11 cellular contexts compared by ENCODE assay signal in the genomic region with DNA sequence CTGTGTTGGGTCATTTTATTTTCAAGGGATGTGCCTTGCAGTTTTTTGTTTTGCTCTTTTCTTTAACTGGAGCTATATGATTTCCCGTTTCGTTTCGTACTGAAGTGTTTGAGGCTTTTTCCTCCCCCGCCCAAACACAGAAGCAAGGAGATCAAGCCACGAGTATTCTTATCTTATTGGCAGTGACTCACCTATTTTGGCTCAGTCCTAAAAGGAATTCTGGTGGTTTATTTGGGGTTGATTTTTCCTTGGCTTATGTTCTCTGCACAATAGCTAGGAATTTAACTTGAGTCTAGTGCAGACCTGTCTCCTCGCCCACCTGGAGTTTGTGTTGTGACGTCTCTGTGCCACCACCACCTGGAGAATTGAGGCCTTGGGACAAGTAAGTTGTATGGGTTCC.
DNase-seq lines count a peak whose midpoint lies in the region; ATAC-seq, FAIRE-seq and TF ChIP-seq lines count a peak whose summit lies in the region.
"Had no signal": no experiment of that assay in that cellular context is flagged by ENCODE, and none has a peak within 500 bp of the region (broad histone marks: within the 10 kb centered on the region; RNA-seq: fewer than 3 reads in every experiment).

No MANE protein-coding gene starts in this region.

- H3K4me3 Mint-ChIP-seq in activated naive CD8-positive, alpha-beta T cell treated with anti-CD3 and anti-CD28 coated beads for 36 hours: no peak overlapping the region
- no peak overlapping the region for H3K4me3 Mint-ChIP-seq in activated T-helper 17 cell treated with anti-CD3 and anti-CD28 coated beads, Interleukin-2, amount 50 U/mL, for 72 hours
- H3K4me3 Mint-ChIP-seq: activated CD4-positive, alpha-beta T cell treated with anti-CD3 and anti-CD28 coated beads for 36 hours; activated naive CD4-positive, alpha-beta T cell treated with anti-CD3 and anti-CD28 coated beads, Interleukin-2, amount 50 U/mL, for 24 hours had no signal

- H3K27ac ChIP-seq in suprapubic skin: peak overlapping the region; percentile 80

- H3K27me3 Mint-ChIP-seq in activated naive CD8-positive, alpha-beta T cell treated with anti-CD3 and anti-CD28 coated beads for 36 hours: peaks cover 10% of the 10 kb centered on the region
- no peaks in the 10 kb centered on the region for H3K27me3 Mint-ChIP-seq in activated T-helper 17 cell treated with anti-CD3 and anti-CD28 coated beads, Interleukin-2, amount 50 U/mL, for 72 hours

- no peaks in the 10 kb centered on the region for H3K27me3 ChIP-seq in suprapubic skin

- no peak overlapping the region for H3K4me3 ChIP-seq in suprapubic skin

- DNase-seq in HTR-8/SVneo (ENCODE audit: insufficient read length, low spot score) (no peak), amniotic stem cell (lab: John Stamatoyannopoulos, UW) (peak; percentile 56), glomerular visceral epithelial cell (ENCODE audit: extremely low spot score) (peak; percentile 60), suprapubic skin (ENCODE audit: low spot score in 2 of 2) (no peak), SHP77 (lab: John Stamatoyannopoulos, UW) (no peak)
- no peak for DNase-seq in activated naive CD8-positive, alpha-beta T cell treated with anti-CD3 and anti-CD28 coated beads for 36 hours
- DNase-seq: activated CD4-positive, alpha-beta T cell treated with anti-CD3 and anti-CD28 coated beads for 36 hours; NCI-H1436 treated with DMSO at 0.1 percent for 48 hours had no signal

- H3K27ac Mint-ChIP-seq in activated naive CD8-positive, alpha-beta T cell treated with anti-CD3 and anti-CD28 coated beads for 36 hours: no peak overlapping the region
- H3K27ac Mint-ChIP-seq in activated T-helper 17 cell treated with anti-CD3 and anti-CD28 coated beads, Interleukin-2, amount 50 U/mL, for 72 hours: no peak overlapping the region
- H3K27ac Mint-ChIP-seq: activated CD4-positive, alpha-beta T cell treated with anti-CD3 and anti-CD28 coated beads for 36 hours; activated naive CD4-positive, alpha-beta T cell treated with anti-CD3 and anti-CD28 coated beads, Interleukin-2, amount 50 U/mL, for 24 hours had no signal

- no peak for ATAC-seq in GM18868 (IDR thresholded peaks at IDR 0.05; ENCODE audit: unreplicated experiment)
- no peak for ATAC-seq in activated T-helper 17 cell treated with anti-CD3 and anti-CD28 coated beads, Interleukin-2, amount 50 U/mL, for 72 hours (replicated peaks)
- ATAC-seq: activated CD4-positive, alpha-beta T cell treated with anti-CD3 and anti-CD28 coated beads for 36 hours had no signal

- peaks cover 8% of the 10 kb centered on the region for H3K36me3 ChIP-seq in suprapubic skin

- H3K4me1 ChIP-seq in suprapubic skin: peaks cover 55% of the 10 kb centered on the region

- H3K9me3 ChIP-seq in suprapubic skin: no peaks in the 10 kb centered on the region

- TF ChIP-seq EP300 in suprapubic skin (IDR thresholded peaks at IDR 0.05): no peak

- WGBS in suprapubic skin: 69% methylated on average over 7 of the region's 7 CpGs

- no peaks in the 10 kb centered on the region for H3K36me3 Mint-ChIP-seq in activated naive CD8-positive, alpha-beta T cell treated with anti-CD3 and anti-CD28 coated beads for 36 hours
- no peaks in the 10 kb centered on the region for H3K36me3 Mint-ChIP-seq in activated T-helper 17 cell treated with anti-CD3 and anti-CD28 coated beads, Interleukin-2, amount 50 U/mL, for 72 hours (ENCODE audit: low read depth)
- H3K36me3 Mint-ChIP-seq: activated naive CD4-positive, alpha-beta T cell treated with anti-CD3 and anti-CD28 coated beads, Interleukin-2, amount 50 U/mL, for 24 hours had no signal

- FAIRE-seq in HTR-8/SVneo (lab: Jason Lieb, UNC): peak; percentile 82

- TF ChIP-seq CTCF in suprapubic skin (IDR thresholded peaks at IDR 0.05): no peak

- no peaks in the 10 kb centered on the region for H3K9me3 Mint-ChIP-seq in activated naive CD8-positive, alpha-beta T cell treated with anti-CD3 and anti-CD28 coated beads for 36 hours
- no peaks in the 10 kb centered on the region for H3K9me3 Mint-ChIP-seq in activated T-helper 17 cell treated with anti-CD3 and anti-CD28 coated beads, Interleukin-2, amount 50 U/mL, for 72 hours
- H3K9me3 Mint-ChIP-seq: activated naive CD4-positive, alpha-beta T cell treated with anti-CD3 and anti-CD28 coated beads, Interleukin-2, amount 50 U/mL, for 24 hours had no signal

- no peak for TF ChIP-seq POLR2A in suprapubic skin (IDR thresholded peaks at IDR 0.05)

- no peaks in the 10 kb centered on the region for H3K4me1 Mint-ChIP-seq in activated naive CD8-positive, alpha-beta T cell treated with anti-CD3 and anti-CD28 coated beads for 36 hours
- H3K4me1 Mint-ChIP-seq in activated T-helper 17 cell treated with anti-CD3 and anti-CD28 coated beads, Interleukin-2, amount 50 U/mL, for 72 hours: no peaks in the 10 kb centered on the region
- H3K4me1 Mint-ChIP-seq: activated CD4-positive, alpha-beta T cell treated with anti-CD3 and anti-CD28 coated beads for 36 hours; activated naive CD4-positive, alpha-beta T cell treated with anti-CD3 and anti-CD28 coated beads, Interleukin-2, amount 50 U/mL, for 24 hours had no signal

Comparison
In these comparisons a context has a peak if more than half of its experiments do, and no peak if none do; other contexts are left out.
1. DNase-seq: peak in amniotic stem cell (single experiment) and glomerular visceral epithelial cell (single experiment); none in HTR-8/SVneo (single experiment), suprapubic skin (0 of 2), activated naive CD8-positive, alpha-beta T cell treated with anti-CD3 and anti-CD28 coated beads for 36 hours (single experiment) and SHP77 (0 of 2).